Comparison of ENCODE assay signal across 14 cellular contexts in genomic region chr5:110956913-110957813, GRCh38.
"Had no signal": no experiment of that assay in that cellular context is flagged by ENCODE, and none has a peak within 500 bp of the region (broad histone marks: within the 10 kb centered on the region; RNA-seq: fewer than 3 reads in every experiment).

No MANE protein-coding gene starts in this region.

- H3K4me1 ChIP-seq: ascending aorta, right atrium auricular region, upper lobe of left lung had no signal

- H3K9me3 ChIP-seq: ascending aorta, right atrium auricular region, upper lobe of left lung had no signal

- H3K4me3 Mint-ChIP-seq: activated naive CD4-positive, alpha-beta T cell treated with anti-CD3 and anti-CD28 coated beads for 36 hours; stimulated activated naive CD8-positive, alpha-beta T cell treated with anti-CD3 and anti-CD28 coated beads, Interleukin-15, Interleukin-2, amounts not matched to agents 100 ng/mL and 50 ng/mL, for 24 hours had no signal

- H3K27me3 ChIP-seq: ascending aorta, right atrium auricular region, upper lobe of left lung had no signal

- H3K27me3 Mint-ChIP-seq: progenitor cell of endocrine pancreas; stimulated activated naive CD8-positive, alpha-beta T cell treated with anti-CD3 and anti-CD28 coated beads, Interleukin-15, Interleukin-2, amounts not matched to agents 100 ng/mL and 50 ng/mL, for 24 hours had no signal

- H3K36me3 ChIP-seq: ascending aorta, right atrium auricular region, upper lobe of left lung had no signal

- H3K27ac ChIP-seq: ascending aorta, right atrium auricular region, upper lobe of left lung, VCaP had no signal

- H3K4me3 ChIP-seq: ascending aorta, right atrium auricular region, skin epidermis, upper lobe of left lung had no signal

- H3K27ac Mint-ChIP-seq: activated naive CD4-positive, alpha-beta T cell treated with anti-CD3 and anti-CD28 coated beads for 36 hours; progenitor cell of endocrine pancreas; stimulated activated naive CD8-positive, alpha-beta T cell treated with anti-CD3 and anti-CD28 coated beads, Interleukin-15, Interleukin-2, amounts not matched to agents 100 ng/mL and 50 ng/mL, for 24 hours had no signal

- DNase-seq: activated CD4-positive, alpha-beta T cell treated with anti-CD3 and anti-CD28 coated beads for 1 hour; activated CD4-positive, alpha-beta T cell treated with anti-CD3 and anti-CD28 coated beads, Interleukin-2, amount 50 U/mL, for 4 hours; activated naive CD4-positive, alpha-beta T cell treated with anti-CD3 and anti-CD28 coated beads for 36 hours; activated T-cell treated with anti-CD3 and anti-CD28 coated beads for 4 hours; head of caudate nucleus; stimulated activated CD4-positive, alpha-beta T cell treated with anti-CD3 and anti-CD28 coated beads, Interleukin-4, amount 100 ng/mL, for 4 hours; stimulated activated CD8-positive, alpha-beta memory T cell treated with anti-CD3 and anti-CD28 coated beads, Interleukin-4, amount 100 ng/mL, for 48 hours had no signal
